25 cellular contexts compared by ENCODE assay signal in the genomic region with DNA sequence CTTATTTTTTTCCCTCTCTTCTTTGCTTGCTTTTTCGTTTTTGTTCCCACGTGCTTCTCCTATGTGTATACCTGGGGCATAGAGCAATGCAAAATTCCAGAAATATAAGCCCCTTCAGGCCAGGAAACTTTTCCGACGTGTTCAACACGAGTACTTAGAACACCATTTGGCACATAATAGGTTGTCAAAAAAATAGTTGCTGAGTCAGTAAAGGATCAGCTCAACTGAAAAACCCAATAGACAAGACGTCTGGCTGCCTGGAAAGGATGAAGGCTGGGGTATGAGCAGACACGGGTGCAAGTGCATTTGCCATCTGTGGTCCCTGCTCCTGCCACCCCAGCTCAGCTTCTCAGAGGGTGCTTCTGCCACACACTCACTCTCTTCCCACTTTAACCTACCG.
"Had no signal": no experiment of that assay in that cellular context is flagged by ENCODE, and none has a peak within 500 bp of the region (broad histone marks: within the 10 kb centered on the region; RNA-seq: fewer than 3 reads in every experiment).

No MANE protein-coding gene starts in this region.

- H3K4me1 ChIP-seq: colonic mucosa, esophagus squamous epithelium, gastrocnemius medialis, heart right ventricle, left lung, lower lobe of right lung had no signal

- FAIRE-seq: endometrium, islet of Langerhans, keratinocyte had no signal

- H3K27me3 ChIP-seq: colonic mucosa, esophagus squamous epithelium, gastrocnemius medialis, heart right ventricle, left lung had no signal

- H3K27ac ChIP-seq: colonic mucosa, epithelial cell of prostate, esophagus squamous epithelium, gastrocnemius medialis, heart right ventricle, left lung, lower lobe of right lung had no signal

- H3K4me3 ChIP-seq: colonic mucosa, esophagus squamous epithelium, gastrocnemius medialis, heart right ventricle, left lung, lower lobe of right lung had no signal

- ATAC-seq: effector memory CD8-positive, alpha-beta T cell; esophagus mucosa; gastrocnemius medialis; heart right ventricle; left cardiac atrium; left lung; left ventricle myocardium superior; lower lobe of right lung had no signal

- H3K36me3 ChIP-seq: colonic mucosa, esophagus squamous epithelium, gastrocnemius medialis, heart right ventricle, left lung, lower lobe of right lung had no signal

- DNase-seq: colonic mucosa; cortex of kidney; effector CD8-positive, alpha-beta T cell; effector memory CD8-positive, alpha-beta T cell; endodermal cell; erythroblast; esophagus squamous epithelium; foreskin fibroblast; foreskin melanocyte; gastrocnemius medialis; glutamatergic neuron; head of caudate nucleus; heart right ventricle; hippocampal formation; left cardiac atrium; left lung; left ventricle myocardium superior; lower lobe of right lung; mesendoderm; midbrain had no signal

- H3K9me3 ChIP-seq: colonic mucosa, esophagus squamous epithelium, gastrocnemius medialis, heart right ventricle, left lung, lower lobe of right lung had no signal
